ENCODE assay signal across 11 cellular contexts in genomic region chr6:163579111-163579879, GRCh38.
A peak's percentile ranks its signal among the peaks of the same experiment; 100 is the strongest.
DNase-seq lines count a peak whose midpoint lies in the region; ATAC-seq and TF ChIP-seq lines count a peak whose summit lies in the region.
"Had no signal": no experiment of that assay in that cellular context is flagged by ENCODE, and none has a peak within 500 bp of the region (broad histone marks: within the 10 kb centered on the region; RNA-seq: fewer than 3 reads in every experiment).

No MANE protein-coding gene starts in this region.

- H3K4me3 ChIP-seq in Panc1 (ENCODE audit: low read depth in 2 of 2, low read length in 2 of 2): no peak overlapping the region
- no peak overlapping the region for H3K4me3 ChIP-seq in neural progenitor cell
- H3K4me3 ChIP-seq: esophagus muscularis mucosa had no signal

- no peaks in the 10 kb centered on the region for H4K20me1 ChIP-seq in neural progenitor cell (ENCODE audit: low read depth)

- peaks cover 20% of the 10 kb centered on the region for H3K4me1 Mint-ChIP-seq in neural progenitor cell

- BruUV-seq in Panc1 (replicated peaks; lab: Mats Ljungman, UMichigan): no TSS peak

- no peaks in the 10 kb centered on the region; the same call in 1 of the 2 replicates for H3K36me3 ChIP-seq in Panc1 (ENCODE audit: control insufficient read depth, insufficient read depth, low read length)
- no peaks in the 10 kb centered on the region for H3K36me3 ChIP-seq in neural progenitor cell

- peaks cover 22% of the 10 kb centered on the region for H3F3A ChIP-seq in neural progenitor cell (ENCODE audit: low read depth)

- TF ChIP-seq CTCF in Panc1 (IDR thresholded peaks at IDR 0.05) (no peak), neural progenitor cell (IDR thresholded peaks at IDR 0.05) (no peak)

- peak; percentile 46; the same call in 1 of the 2 replicates for ATAC-seq in Panc1
- peak; percentile 45 for ATAC-seq in Right ventricle myocardium superior (ENCODE audit: poor library complexity)
- ATAC-seq in GM18505 (IDR thresholded peaks at IDR 0.05; ENCODE audit: unreplicated experiment): no peak

- no peak overlapping the region for H3K4me2 ChIP-seq in neural progenitor cell

- no peak overlapping the region for H2AFZ ChIP-seq in neural progenitor cell (replicated peaks)

- H3K27ac ChIP-seq in Panc1 (ENCODE audit: low read length) (no peak overlapping the region), neural progenitor cell (no peak overlapping the region)
- H3K27ac ChIP-seq: esophagus muscularis mucosa had no signal

- no peak overlapping the region for H3K9ac ChIP-seq in neural progenitor cell

- CTCF ChIA-PET in Panc1 (lab: Charles Lee): no interaction called here

- H3K36me3 Mint-ChIP-seq in neural progenitor cell: peaks cover 10% of the 10 kb centered on the region

- H3K27me3 ChIP-seq in Panc1 (ENCODE audit: control insufficient read depth, insufficient read depth, low read length) (no peaks in the 10 kb centered on the region), neural progenitor cell (no peaks in the 10 kb centered on the region)
- H3K27me3 ChIP-seq: esophagus muscularis mucosa had no signal

- POLR2A ChIA-PET in Panc1 (lab: Charles Lee): no interaction called here

- no peak for TF ChIP-seq POLR2A in GM18505 (IDR thresholded peaks at IDR 0.05; ENCODE audit: borderline replicate concordance, extremely low read depth, insufficient read depth, insufficient read length)

- H3K27ac Mint-ChIP-seq in neural progenitor cell: no peak overlapping the region
- H3K27ac Mint-ChIP-seq: T-helper 2 cell treated with Interferon-gamma antibody and Interleukin-4, amounts not matched to agents 5 μg/mL and 100 μg/mL, for 36 hours had no signal

- in situ Hi-C loops in Caki2 (cut with HindIII; ENCODE audit: low pct_unique_long_range_greater_than_20kb, low sequenced_read_pairs) (no loop called here), Panc1 (cut with HindIII; ENCODE audit: low pct_unique_long_range_greater_than_20kb, low sequenced_read_pairs) (no loop called here)

- peak; percentile 25 for DNase-seq in Caki2 (ENCODE audit: low read depth)
- no peak for DNase-seq in Panc1 (ENCODE audit: low read depth, low spot score)
- no peak for DNase-seq in Right ventricle myocardium superior
- peak; percentile 33 for DNase-seq in neural progenitor cell (ENCODE audit: low spot score)
- no peak for DNase-seq in A172 (ENCODE audit: low spot score)
- no peak for DNase-seq in activated effector memory CD4-positive, alpha-beta T cell treated with Interleukin-2 at 50 U/mL for 16 hours
- no peak for DNase-seq in middle frontal gyrus (ENCODE audit: extremely low spot score, low spot score)
- DNase-seq: NCI-H187 had no signal

- H3K4me3 Mint-ChIP-seq in neural progenitor cell: no peak overlapping the region
- H3K4me3 Mint-ChIP-seq: T-helper 2 cell treated with Interferon-gamma antibody and Interleukin-4, amounts not matched to agents 5 μg/mL and 100 μg/mL, for 36 hours had no signal

- H3K9me3 ChIP-seq in Panc1 (ENCODE audit: control insufficient read depth, insufficient read depth, low read depth, low read length): no peaks in the 10 kb centered on the region
- no peaks in the 10 kb centered on the region for H3K9me3 ChIP-seq in neural progenitor cell (ENCODE audit: low read depth)
- H3K9me3 ChIP-seq: esophagus muscularis mucosa had no signal

- intact Hi-C loops in Panc1 (cut with micrococcal nuclease; ENCODE audit: unreplicated experiment) (no loop called here), Right ventricle myocardium superior (cut with DNase I) (loop anchor here (10.0 kb wide), 1 partner anchor 154 kb away; no protein-coding TSS in a partner anchor)

- peaks cover 3% of the 10 kb centered on the region for H3K9me3 Mint-ChIP-seq in neural progenitor cell
- H3K9me3 Mint-ChIP-seq: T-helper 2 cell treated with Interferon-gamma antibody and Interleukin-4, amounts not matched to agents 5 μg/mL and 100 μg/mL, for 36 hours had no signal

- no peaks in the 10 kb centered on the region for H3K79me2 ChIP-seq in neural progenitor cell (ENCODE audit: low read depth)

- H3K4me1 ChIP-seq in Panc1 (ENCODE audit: control insufficient read depth, insufficient read depth, low read length): peaks cover 3% of the 10 kb centered on the region; the same call in 1 of the 2 replicates
- H3K4me1 ChIP-seq in neural progenitor cell: peaks cover 19% of the 10 kb centered on the region

- H3K27me3 Mint-ChIP-seq in neural progenitor cell (ENCODE audit: insufficient read depth, low read depth): peaks cover 7% of the 10 kb centered on the region

Comparison
In these comparisons a context has a peak if more than half of its experiments do, and no peak if none do; other contexts are left out.
1. DNase-seq: peak in Caki2 (single experiment) and neural progenitor cell (single experiment); none in Panc1 (single experiment), Right ventricle myocardium superior (single experiment), A172 (single experiment), activated effector memory CD4-positive, alpha-beta T cell treated with Interleukin-2 at 50 U/mL for 16 hours (single experiment) and middle frontal gyrus (single experiment).